ENCODE assay signal across 37 cellular contexts in the genomic region with DNA sequence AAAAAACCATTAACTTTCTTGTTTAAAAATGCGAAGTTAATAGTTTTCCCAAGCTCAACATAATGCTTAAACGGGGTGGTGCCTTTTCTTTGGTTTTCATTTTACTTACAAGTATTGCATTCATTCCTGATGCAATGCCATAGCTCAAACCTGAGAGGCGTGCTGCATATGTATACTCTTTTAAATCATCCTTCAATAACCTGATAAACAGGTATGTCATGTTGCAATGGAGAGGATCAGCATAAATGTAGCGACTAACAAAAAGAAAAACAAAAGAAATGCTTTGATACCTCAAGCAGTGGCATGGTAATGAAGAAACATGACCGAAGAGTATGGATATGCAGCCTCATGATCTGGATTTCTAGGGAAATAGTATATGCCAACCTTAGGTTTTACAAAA.
"Had no signal": no experiment of that assay in that cellular context is flagged by ENCODE, and none has a peak within 500 bp of the region (broad histone marks: within the 10 kb centered on the region; RNA-seq: fewer than 3 reads in every experiment).

No MANE protein-coding gene starts in this region.

- H3K4me3 ChIP-seq: adrenal gland, body of pancreas, breast epithelium, cardiac muscle cell had no signal

- H3K9me3 Mint-ChIP-seq: activated B cell treated with CpG ODN at 0.5 μM for 24 hours; activated CD4-positive, alpha-beta memory T cell treated with anti-CD3 and anti-CD28 coated beads for 36 hours; activated CD4-positive, alpha-beta T cell treated with anti-CD3 and anti-CD28 coated beads, Interleukin-2, amount 10 ng/mL, durations not matched to agents 24 days and 14 days; activated CD8-positive, alpha-beta T cell treated with anti-CD3 and anti-CD28 coated beads for 36 hours; activated naive CD4-positive, alpha-beta T cell treated with anti-CD3 and anti-CD28 coated beads for 36 hours; activated naive CD4-positive, alpha-beta T cell treated with anti-CD3 and anti-CD28 coated beads, Interleukin-2, amount 50 U/mL, for 72 hours; activated naive CD8-positive, alpha-beta T cell treated with anti-CD3 and anti-CD28 coated beads for 36 hours; activated T-cell treated with anti-CD3 and anti-CD28 coated beads, Interleukin-2, amount 50 U/mL, for 4 hours; activated T-cell treated with anti-CD3 and anti-CD28 coated beads, Interleukin-2, amount 50 U/mL, for 72 hours; activated T-helper 1 cell treated with anti-CD3 and anti-CD28 coated beads, Interleukin-12 subunit alpha, Interleukin-12 subunit beta, Interleukin-2, Interleukin-4 antibody, amounts not matched to agents 30 ng/mL and 10 ng/mL and 1 ng/mL, durations not matched to agents 14 hours and 24 hours and 36 hours; activated T-helper 17 cell treated with anti-CD3 and anti-CD28 coated beads, Interleukin-2, amount 50 U/mL, for 72 hours; T-helper 1 cell treated with Interleukin-12 subunit alpha and Interleukin-12 subunit beta and Interleukin-4 antibody, amounts not matched to agents 30 μg/mL and 1 μg/mL, for 36 hours; T-helper 2 cell treated with Interferon-gamma antibody and Interleukin-4, amounts not matched to agents 5 μg/mL and 100 μg/mL, for 36 hours had no signal

- H3K27me3 Mint-ChIP-seq: activated B cell treated with CpG ODN at 0.5 μM for 24 hours; activated CD4-positive, alpha-beta memory T cell treated with anti-CD3 and anti-CD28 coated beads for 36 hours; activated CD4-positive, alpha-beta T cell treated with anti-CD3 and anti-CD28 coated beads, Interleukin-2, amount 10 ng/mL, durations not matched to agents 24 days and 14 days; activated CD8-positive, alpha-beta T cell treated with anti-CD3 and anti-CD28 coated beads for 36 hours; activated naive CD8-positive, alpha-beta T cell treated with anti-CD3 and anti-CD28 coated beads for 36 hours; activated T-helper 17 cell treated with anti-CD3 and anti-CD28 coated beads, Interleukin-2, amount 50 U/mL, for 72 hours had no signal

- DNase-seq: activated B cell treated with CpG ODN at 0.5 μM for 24 hours; activated CD4-positive, alpha-beta memory T cell treated with anti-CD3 and anti-CD28 coated beads for 36 hours; activated CD4-positive, alpha-beta T cell treated with anti-CD3 and anti-CD28 coated beads for 4 hours; activated CD4-positive, alpha-beta T cell treated with anti-CD3 and anti-CD28 coated beads, Interleukin-2, amount 10 ng/mL, durations not matched to agents 24 days and 14 days; activated CD4-positive, alpha-beta T cell treated with anti-CD3 and anti-CD28 coated beads, Interleukin-2, amount 50 U/mL, for 1 hour; activated CD4-positive, alpha-beta T cell treated with anti-CD3 and anti-CD28 coated beads, Interleukin-2, amount 50 U/mL, for 4 hours; activated CD4-positive, CD25-positive, alpha-beta regulatory T cell treated with anti-CD3 and anti-CD28 coated beads, Interleukin-2, amount 50 U/mL, for 72 hours; activated CD8-positive, alpha-beta memory T cell treated with anti-CD3 and anti-CD28 coated beads, Interleukin-2, amount 50 U/mL, for 4 hours; activated CD8-positive, alpha-beta T cell treated with anti-CD3 and anti-CD28 coated beads for 36 hours; activated effector memory CD4-positive, alpha-beta T cell treated with anti-CD3 and anti-CD28 coated beads, Interleukin-2, amount 50 U/mL, for 16 hours; activated gamma-delta T cell treated with Interleukin-2 at 50 U/mL for 16 hours; activated naive CD4-positive, alpha-beta T cell; activated naive CD4-positive, alpha-beta T cell treated with anti-CD3 and anti-CD28 coated beads for 36 hours; activated naive CD4-positive, alpha-beta T cell treated with anti-CD3 and anti-CD28 coated beads, Interleukin-2, amount 50 U/mL, for 16 hours; activated naive CD8-positive, alpha-beta T cell treated with anti-CD3 and anti-CD28 coated beads for 36 hours; activated T-cell treated with anti-CD3 and anti-CD28 coated beads for 4 hours; activated T-cell treated with anti-CD3 and anti-CD28 coated beads, Interleukin-2, amount 50 U/mL, for 1 hour; activated T-cell treated with anti-CD3 and anti-CD28 coated beads, Interleukin-2, amount 50 U/mL, for 4 hours; activated T-cell treated with anti-CD3 and anti-CD28 coated beads, Interleukin-2, amount 50 U/mL, for 72 hours; adrenal gland; amniotic stem cell; aorta; body of pancreas; brain microvascular endothelial cell; central memory CD4-positive, alpha-beta T cell; T-helper 1 cell; T-helper 2 cell; T-helper 9 cell had no signal

- H3K4me3 Mint-ChIP-seq: activated B cell treated with CpG ODN at 0.5 μM for 24 hours; activated CD4-positive, alpha-beta memory T cell treated with anti-CD3 and anti-CD28 coated beads for 36 hours; activated CD4-positive, alpha-beta T cell treated with anti-CD3 and anti-CD28 coated beads, Interleukin-2, amount 10 ng/mL, durations not matched to agents 24 days and 14 days; activated CD8-positive, alpha-beta T cell treated with anti-CD3 and anti-CD28 coated beads for 36 hours; activated naive CD4-positive, alpha-beta T cell treated with anti-CD3 and anti-CD28 coated beads for 36 hours; activated naive CD8-positive, alpha-beta T cell treated with anti-CD3 and anti-CD28 coated beads for 36 hours; activated T-cell treated with anti-CD3 and anti-CD28 coated beads, Interleukin-2, amount 50 U/mL, for 4 hours; activated T-cell treated with anti-CD3 and anti-CD28 coated beads, Interleukin-2, amount 50 U/mL, for 72 hours; activated T-helper 1 cell treated with anti-CD3 and anti-CD28 coated beads, Interleukin-12 subunit alpha, Interleukin-12 subunit beta, Interleukin-2, Interleukin-4 antibody, amounts not matched to agents 30 ng/mL and 10 ng/mL and 1 ng/mL, durations not matched to agents 14 hours and 24 hours and 36 hours; activated T-helper 17 cell treated with anti-CD3 and anti-CD28 coated beads, Interleukin-2, amount 50 U/mL, for 72 hours; T-helper 1 cell treated with Interleukin-12 subunit alpha and Interleukin-12 subunit beta and Interleukin-4 antibody, amounts not matched to agents 30 μg/mL and 1 μg/mL, for 36 hours; T-helper 2 cell treated with Interferon-gamma antibody and Interleukin-4, amounts not matched to agents 5 μg/mL and 100 μg/mL, for 36 hours had no signal

- H3K27ac Mint-ChIP-seq: activated B cell treated with CpG ODN at 0.5 μM for 24 hours; activated CD4-positive, alpha-beta memory T cell treated with anti-CD3 and anti-CD28 coated beads for 36 hours; activated CD4-positive, alpha-beta T cell treated with anti-CD3 and anti-CD28 coated beads, Interleukin-2, amount 10 ng/mL, durations not matched to agents 24 days and 14 days; activated CD8-positive, alpha-beta T cell treated with anti-CD3 and anti-CD28 coated beads for 36 hours; activated naive CD4-positive, alpha-beta T cell treated with anti-CD3 and anti-CD28 coated beads for 36 hours; activated naive CD4-positive, alpha-beta T cell treated with anti-CD3 and anti-CD28 coated beads, Interleukin-2, amount 50 U/mL, for 72 hours; activated naive CD8-positive, alpha-beta T cell treated with anti-CD3 and anti-CD28 coated beads for 36 hours; activated T-cell treated with anti-CD3 and anti-CD28 coated beads, Interleukin-2, amount 50 U/mL, for 72 hours; activated T-helper 1 cell treated with anti-CD3 and anti-CD28 coated beads, Interleukin-12 subunit alpha, Interleukin-12 subunit beta, Interleukin-2, Interleukin-4 antibody, amounts not matched to agents 30 ng/mL and 10 ng/mL and 1 ng/mL, durations not matched to agents 14 hours and 24 hours and 36 hours; activated T-helper 17 cell treated with anti-CD3 and anti-CD28 coated beads, Interleukin-2, amount 50 U/mL, for 72 hours; T-helper 1 cell treated with Interleukin-12 subunit alpha and Interleukin-12 subunit beta and Interleukin-4 antibody, amounts not matched to agents 30 μg/mL and 1 μg/mL, for 36 hours; T-helper 2 cell treated with Interferon-gamma antibody and Interleukin-4, amounts not matched to agents 5 μg/mL and 100 μg/mL, for 36 hours had no signal

- H3K27me3 ChIP-seq: adrenal gland, body of pancreas, brain microvascular endothelial cell, breast epithelium, cardiac muscle cell had no signal

- FAIRE-seq: TTC549 had no signal

- H3K36me3 Mint-ChIP-seq: activated naive CD4-positive, alpha-beta T cell treated with anti-CD3 and anti-CD28 coated beads, Interleukin-2, amount 50 U/mL, for 72 hours had no signal

- H3K4me1 Mint-ChIP-seq: activated B cell treated with CpG ODN at 0.5 μM for 24 hours; activated T-helper 17 cell treated with anti-CD3 and anti-CD28 coated beads, Interleukin-2, amount 50 U/mL, for 72 hours had no signal

- H3K36me3 ChIP-seq: breast epithelium had no signal

- ATAC-seq: activated CD8-positive, alpha-beta T cell treated with anti-CD3 and anti-CD28 coated beads for 36 hours; activated naive CD4-positive, alpha-beta T cell treated with anti-CD3 and anti-CD28 coated beads, Interleukin-2, amount 50 U/mL, for 72 hours; activated T-cell treated with anti-CD3 and anti-CD28 coated beads, Interleukin-2, amount 50 U/mL, for 4 hours; activated T-cell treated with anti-CD3 and anti-CD28 coated beads, Interleukin-2, amount 50 U/mL, for 72 hours; activated T-helper 17 cell treated with anti-CD3 and anti-CD28 coated beads, Interleukin-2, amount 50 U/mL, for 72 hours; body of pancreas had no signal

- H3K27ac ChIP-seq: adrenal gland, body of pancreas, brain microvascular endothelial cell, breast epithelium, cardiac muscle cell, VCaP had no signal

- H3K4me1 ChIP-seq: adrenal gland, breast epithelium had no signal
